Comparison of ENCODE assay signal across 2 cellular contexts in the genomic region with DNA sequence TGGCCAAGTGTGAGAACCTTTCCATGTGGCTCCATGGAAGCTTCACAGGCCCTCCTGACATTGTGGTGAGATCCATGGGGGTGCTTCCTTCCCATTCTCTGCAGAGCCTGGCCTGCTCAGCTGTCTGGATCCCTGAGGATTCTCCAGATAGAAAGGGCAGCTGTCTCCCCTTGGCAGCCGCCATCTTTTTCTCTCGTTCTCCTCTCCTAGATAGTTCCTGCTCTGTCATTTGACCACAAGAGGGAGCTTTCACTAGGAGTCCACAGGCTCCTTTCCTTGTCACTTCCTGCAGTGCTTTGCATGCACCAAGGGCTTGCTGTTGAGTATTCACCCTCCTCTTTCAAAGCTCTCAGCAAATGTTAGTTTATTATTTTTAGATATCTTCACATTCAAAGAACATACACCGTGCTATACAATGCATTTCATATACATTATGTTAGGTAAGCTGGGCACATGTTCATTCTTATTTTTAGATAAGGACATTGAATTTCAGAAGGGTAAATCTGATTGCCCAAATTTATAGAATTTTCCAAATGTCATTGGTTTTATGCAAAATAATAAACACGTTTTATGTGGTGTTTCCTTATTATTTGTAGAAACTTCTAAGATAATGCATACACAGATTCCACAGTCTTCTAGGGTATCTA.
A peak's percentile ranks its signal among the peaks of the same experiment; 100 is the strongest.
TF ChIP-seq lines count a peak whose summit lies in the region.

No MANE protein-coding gene starts in this region.

TF ChIP-seq in IMR-90, 13 proteins besides CTCF, POLR2A, EP300 and RAD21:
- TF ChIP-seq SMC3 (IDR thresholded peaks at IDR 0.05; ENCODE audit: low read depth, low read length) (peak; percentile 47), MAFK (IDR thresholded peaks at IDR 0.05; ENCODE audit: low read depth, low read length) (no peak), MAZ (IDR thresholded peaks at IDR 0.05; ENCODE audit: borderline replicate concordance, low read depth, low read length) (no peak), RCOR1 (IDR thresholded peaks at IDR 0.05; ENCODE audit: insufficient replicate concordance, low read length) (no peak)
- TF ChIP-seq, protein P1, sequence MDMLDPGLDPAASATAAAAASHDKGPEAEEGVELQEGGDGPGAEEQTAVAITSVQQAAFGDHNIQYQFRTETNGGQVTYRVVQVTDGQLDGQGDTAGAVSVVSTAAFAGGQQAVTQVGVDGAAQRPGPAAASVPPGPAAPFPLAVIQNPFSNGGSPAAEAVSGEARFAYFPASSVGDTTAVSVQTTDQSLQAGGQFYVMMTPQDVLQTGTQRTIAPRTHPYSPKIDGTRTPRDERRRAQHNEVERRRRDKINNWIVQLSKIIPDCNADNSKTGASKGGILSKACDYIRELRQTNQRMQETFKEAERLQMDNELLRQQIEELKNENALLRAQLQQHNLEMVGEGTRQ (IDR thresholded peaks at IDR 0.05; ENCODE audit: low read depth, low read length): no peak

TF ChIP-seq in K562, 482 proteins besides CTCF, POLR2A, EP300 and RAD21:
- TF ChIP-seq RBM22 (IDR thresholded peaks at IDR 0.05; ENCODE audit: low read depth, low read length, poor library complexity, severe bottlenecking) (no peak), ZFPM2 (CRISPR knock-in tag; IDR thresholded peaks at IDR 0.05) (no peak), TSHZ1 (CRISPR knock-in tag; IDR thresholded peaks at IDR 0.05) (no peak), SMC3 (conservative IDR thresholded peaks at IDR 0.05; ENCODE audit: insufficient read depth, low read depth, low read length) (0 out of 2 replicates have a peak, but pooled peaks have one; percentile 14), ARNT (IDR thresholded peaks at IDR 0.05) (no peak), SMAD4 (CRISPR knock-in tag; conservative IDR thresholded peaks at IDR 0.05) (no peak), ZC3H4 (CRISPR knock-in tag; IDR thresholded peaks at IDR 0.05; ENCODE audit: borderline replicate concordance) (no peak), YY1 (IDR thresholded peaks at IDR 0.05; ENCODE audit: borderline replicate concordance in 1 of 3, control insufficient read depth in 1 of 3, extremely low read depth in 1 of 3, insufficient read depth in 3 of 3, insufficient read length in 1 of 3, insufficient replicate concordance in 2 of 3, low read depth in 1 of 3, low read length in 2 of 3) (peak; percentile 45 to 90 (median 78)), XRCC4 (IDR thresholded peaks at IDR 0.05; ENCODE audit: extremely low read depth, insufficient read depth, insufficient read length) (no peak), BCOR (IDR thresholded peaks at IDR 0.05) (no peak), EHMT2 (IDR thresholded peaks at IDR 0.05) (0 out of 2 replicates have a peak, but pooled peaks have one; percentile 64), SMAD1 (IDR thresholded peaks at IDR 0.05; ENCODE audit: low read depth, low read length, partially characterized antibody) (no peak), ETV1 (tag; conservative IDR thresholded peaks at IDR 0.05; ENCODE audit: low read depth) (no peak), CTCFL (IDR thresholded peaks at IDR 0.05; ENCODE audit: borderline replicate concordance, insufficient read depth, low read depth, low read length, poor library complexity, severe bottlenecking) (peak; percentile 49), CBX3 (IDR thresholded peaks at IDR 0.05; ENCODE audit: borderline replicate concordance in 1 of 2, low read length in 2 of 2) (peak in 1 of 2 experiments; percentile 31; a peak in 1 of 3 replicates), ZNF146 (CRISPR knock-in tag; IDR thresholded peaks at IDR 0.05; ENCODE audit: unreplicated experiment) (no peak), PHF20 (IDR thresholded peaks at IDR 0.05; ENCODE audit: partially characterized antibody) (peak; percentile 39)
- TF ChIP-seq, protein P2, sequence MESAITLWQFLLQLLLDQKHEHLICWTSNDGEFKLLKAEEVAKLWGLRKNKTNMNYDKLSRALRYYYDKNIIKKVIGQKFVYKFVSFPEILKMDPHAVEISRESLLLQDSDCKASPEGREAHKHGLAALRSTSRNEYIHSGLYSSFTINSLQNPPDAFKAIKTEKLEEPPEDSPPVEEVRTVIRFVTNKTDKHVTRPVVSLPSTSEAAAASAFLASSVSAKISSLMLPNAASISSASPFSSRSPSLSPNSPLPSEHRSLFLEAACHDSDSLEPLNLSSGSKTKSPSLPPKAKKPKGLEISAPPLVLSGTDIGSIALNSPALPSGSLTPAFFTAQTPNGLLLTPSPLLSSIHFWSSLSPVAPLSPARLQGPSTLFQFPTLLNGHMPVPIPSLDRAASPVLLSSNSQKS (CRISPR knock-in tag; IDR thresholded peaks at IDR 0.05): no peak
- TF ChIP-seq, protein P3, sequence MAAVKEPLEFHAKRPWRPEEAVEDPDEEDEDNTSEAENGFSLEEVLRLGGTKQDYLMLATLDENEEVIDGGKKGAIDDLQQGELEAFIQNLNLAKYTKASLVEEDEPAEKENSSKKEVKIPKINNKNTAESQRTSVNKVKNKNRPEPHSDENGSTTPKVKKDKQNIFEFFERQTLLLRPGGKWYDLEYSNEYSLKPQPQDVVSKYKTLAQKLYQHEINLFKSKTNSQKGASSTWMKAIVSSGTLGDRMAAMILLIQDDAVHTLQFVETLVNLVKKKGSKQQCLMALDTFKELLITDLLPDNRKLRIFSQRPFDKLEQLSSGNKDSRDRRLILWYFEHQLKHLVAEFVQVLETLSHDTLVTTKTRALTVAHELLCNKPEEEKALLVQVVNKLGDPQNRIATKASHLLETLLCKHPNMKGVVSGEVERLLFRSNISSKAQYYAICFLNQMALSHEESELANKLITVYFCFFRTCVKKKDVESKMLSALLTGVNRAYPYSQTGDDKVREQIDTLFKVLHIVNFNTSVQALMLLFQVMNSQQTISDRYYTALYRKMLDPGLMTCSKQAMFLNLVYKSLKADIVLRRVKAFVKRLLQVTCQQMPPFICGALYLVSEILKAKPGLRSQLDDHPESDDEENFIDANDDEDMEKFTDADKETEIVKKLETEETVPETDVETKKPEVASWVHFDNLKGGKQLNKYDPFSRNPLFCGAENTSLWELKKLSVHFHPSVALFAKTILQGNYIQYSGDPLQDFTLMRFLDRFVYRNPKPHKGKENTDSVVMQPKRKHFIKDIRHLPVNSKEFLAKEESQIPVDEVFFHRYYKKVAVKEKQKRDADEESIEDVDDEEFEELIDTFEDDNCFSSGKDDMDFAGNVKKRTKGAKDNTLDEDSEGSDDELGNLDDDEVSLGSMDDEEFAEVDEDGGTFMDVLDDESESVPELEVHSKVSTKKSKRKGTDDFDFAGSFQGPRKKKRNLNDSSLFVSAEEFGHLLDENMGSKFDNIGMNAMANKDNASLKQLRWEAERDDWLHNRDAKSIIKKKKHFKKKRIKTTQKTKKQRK (IDR thresholded peaks at IDR 0.05; ENCODE audit: borderline replicate concordance, low read depth, low read length): no peak
